ENCODE assay signal across 23 cellular contexts in genomic region chr1:83950106-83950661, GRCh38. TPM values are rescaled to one million over a fixed set of nuclear protein-coding genes. Genes with fewer than 3 reads are reported as not detected.
DNase-seq lines count a peak whose midpoint lies in the region; ATAC-seq, FAIRE-seq and TF ChIP-seq lines count a peak whose summit lies in the region.
"Had no signal": no experiment of that assay in that cellular context is flagged by ENCODE, and none has a peak within 500 bp of the region (broad histone marks: within the 10 kb centered on the region; RNA-seq: fewer than 3 reads in every experiment).

No MANE protein-coding gene starts in this region.

- H2AFZ ChIP-seq in HepG2 (ENCODE audit: low read length), result no peak overlapping the region

- H3K4me2 ChIP-seq in HepG2 (ENCODE audit: low read depth, low read length), result no peak overlapping the region

- H3K27ac Mint-ChIP-seq in activated naive CD4-positive, alpha-beta T cell treated with anti-CD3 and anti-CD28 coated beads, Interleukin-2, amount 10 ng/mL, durations not matched to agents 7 days and 5 days, result no peak overlapping the region
- H3K27ac Mint-ChIP-seq: CD4-positive, alpha-beta memory T cell; IgD-negative memory B cell had no signal

- H3K79me2 ChIP-seq in HepG2 (ENCODE audit: insufficient read depth, low read length), result no peaks in the 10 kb centered on the region

- BruUV-seq in HepG2 (replicated peaks; lab: Mats Ljungman, UMichigan), result no TSS peak

- H3K9ac ChIP-seq in liver (ENCODE audit: low read depth in 1 of 2, low read length in 2 of 2) (no peak overlapping the region), HepG2 (ENCODE audit: insufficient read depth, low read depth, low read length) (no peak overlapping the region)

- no peak for TF ChIP-seq POLR2A in HepG2 (IDR thresholded peaks at IDR 0.05; ENCODE audit: insufficient read depth in 1 of 2, low read depth in 2 of 2, low read length in 2 of 2)

- FAIRE-seq in HepG2 (lab: Jason Lieb, UNC), result no peak
- FAIRE-seq: D721Med had no signal

- TF ChIP-seq EP300 in HepG2 (IDR thresholded peaks at IDR 0.05; ENCODE audit: low read depth in 2 of 2, low read length in 2 of 2) (no peak), HepG2 (CRISPR knock-in tag; IDR thresholded peaks at IDR 0.05; ENCODE audit: borderline replicate concordance) (no peak)

- H3K27me3 ChIP-seq in liver (ENCODE audit: control insufficient read depth in 4 of 4, insufficient read depth in 4 of 4, low read length in 3 of 4) (no peaks in the 10 kb centered on the region), HepG2 (ENCODE audit: control insufficient read depth in 1 of 2, insufficient read depth in 2 of 2, low read length in 2 of 2) (no peaks in the 10 kb centered on the region), dorsolateral prefrontal cortex (no peaks in the 10 kb centered on the region), left lung (no peaks in the 10 kb centered on the region)

- H3K36me3 Mint-ChIP-seq in activated naive CD4-positive, alpha-beta T cell treated with anti-CD3 and anti-CD28 coated beads, Interleukin-2, amount 10 ng/mL, durations not matched to agents 7 days and 5 days, result no peaks in the 10 kb centered on the region
- H3K36me3 Mint-ChIP-seq: CD4-positive, alpha-beta memory T cell; IgD-negative memory B cell had no signal

- no peaks in the 10 kb centered on the region for H3K36me3 ChIP-seq in liver (ENCODE audit: control insufficient read depth in 4 of 4, insufficient read depth in 3 of 4, low read depth in 1 of 4, low read length in 3 of 4)
- H3K36me3 ChIP-seq in HepG2 (replicated peaks in 1 of 2; ENCODE audit: control insufficient read depth in 1 of 2, insufficient read depth in 2 of 2, low read length in 2 of 2), result no peaks in the 10 kb centered on the region
- no peaks in the 10 kb centered on the region for H3K36me3 ChIP-seq in left lung
- H3K36me3 ChIP-seq: HAP-1 had no signal

- 60% methylated on average over 7 of the region's 7 CpGs for WGBS in liver
- 27% methylated on average over 7 of the region's 7 CpGs for WGBS in HepG2 (ENCODE audit: low lambda C conversion rate)

- no peak for TF ChIP-seq CTCF in liver (IDR thresholded peaks at IDR 0.05; ENCODE audit: low read depth, low read length, missing input control)
- TF ChIP-seq CTCF in HepG2 (CRISPR knock-in tag; IDR thresholded peaks at IDR 0.05), result no peak
- no peak for TF ChIP-seq CTCF in dorsolateral prefrontal cortex (IDR thresholded peaks at IDR 0.05 in 54 of 56, conservative IDR thresholded peaks at IDR 0.05 in 2 of 56; ENCODE audit: low read depth in 1 of 56, partially characterized antibody in 56 of 56)
- no peak for TF ChIP-seq CTCF in left lung (IDR thresholded peaks at IDR 0.05)

- H3K9me3 ChIP-seq in liver (ENCODE audit: control insufficient read depth in 4 of 4, low read length in 3 of 4) (no peaks in the 10 kb centered on the region), HepG2 (ENCODE audit: low read length) (no peaks in the 10 kb centered on the region), left lung (no peaks in the 10 kb centered on the region)
- H3K9me3 ChIP-seq: HAP-1 had no signal

- H3K4me3 Mint-ChIP-seq in activated naive CD4-positive, alpha-beta T cell treated with anti-CD3 and anti-CD28 coated beads, Interleukin-2, amount 10 ng/mL, durations not matched to agents 7 days and 5 days, result no peak overlapping the region
- H3K4me3 Mint-ChIP-seq: CD4-positive, alpha-beta memory T cell; IgD-negative memory B cell had no signal

- H3K27ac ChIP-seq in liver (ENCODE audit: low read depth in 1 of 2, low read length in 2 of 2), result no peak overlapping the region
- H3K27ac ChIP-seq in HepG2 (ENCODE audit: extremely low read length, insufficient read depth, low read length), result no peak overlapping the region
- H3K27ac ChIP-seq in dorsolateral prefrontal cortex, result peak overlapping the region in 54 of 59 donors; percentile 17 to 97 (median 70)
- no peak overlapping the region for H3K27ac ChIP-seq in left lung
- H3K27ac ChIP-seq: 22Rv1 had no signal

- no peaks in the 10 kb centered on the region for H3K4me1 Mint-ChIP-seq in activated naive CD4-positive, alpha-beta T cell treated with anti-CD3 and anti-CD28 coated beads, Interleukin-2, amount 10 ng/mL, durations not matched to agents 7 days and 5 days
- H3K4me1 Mint-ChIP-seq: CD4-positive, alpha-beta memory T cell; IgD-negative memory B cell had no signal

- no peak for DNase-seq in HepG2 (ENCODE audit: low spot score)
- no peak for DNase-seq in dorsolateral prefrontal cortex
- DNase-seq in left lung, result no peak
- no peak for DNase-seq in iPS-NIHi7 (ENCODE audit: extremely low spot score)
- DNase-seq in activated naive CD4-positive, alpha-beta T cell treated with anti-CD3 and anti-CD28 coated beads, Interleukin-2, amount 10 ng/mL, durations not matched to agents 7 days and 5 days, result no peak
- DNase-seq in amygdala (lab: John Stamatoyannopoulos, UW), result no peak
- DNase-seq: CD4-positive, alpha-beta memory T cell; DMS79 treated with DMSO at 0.1 percent for 48 hours; Kasumi-1; NCI-H1105 treated with DMSO at 0.1 percent for 48 hours; NCI-H187; NCI-H2171; NCI-H446; NCI-H774; RPMI8226; SIG-M5 had no signal

- CTCF ChIA-PET in HepG2 (lab: Yijun Ruan, JAX; ENCODE audit: low intra/inter-chr PET ratio, low total read pairs), result no interaction called here
- CTCF ChIA-PET in activated naive CD4-positive, alpha-beta T cell treated with anti-CD3 and anti-CD28 coated beads, Interleukin-2, amount 10 ng/mL, durations not matched to agents 7 days and 5 days (lab: Charles Lee), result interaction anchor here (0.7 kb wide), 1 partner anchor 808 kb away, joined by 3 read pairs; no protein-coding TSS in a partner anchor

- POLR2A ChIA-PET in HepG2 (lab: Yijun Ruan, JAX), result no interaction called here

- no peaks in the 10 kb centered on the region for H4K20me1 ChIP-seq in HepG2 (ENCODE audit: insufficient read depth, low read length)

- H3K4me1 ChIP-seq in liver (ENCODE audit: control insufficient read depth in 4 of 4, insufficient read depth in 4 of 4, low read length in 3 of 4), result no peaks in the 10 kb centered on the region
- H3K4me1 ChIP-seq in HepG2 (ENCODE audit: insufficient read depth, low read length), result no peaks in the 10 kb centered on the region
- no peaks in the 10 kb centered on the region for H3K4me1 ChIP-seq in left lung

- no peaks in the 10 kb centered on the region for H3K9me3 Mint-ChIP-seq in activated naive CD4-positive, alpha-beta T cell treated with anti-CD3 and anti-CD28 coated beads, Interleukin-2, amount 10 ng/mL, durations not matched to agents 7 days and 5 days
- H3K9me3 Mint-ChIP-seq: CD4-positive, alpha-beta memory T cell; IgD-negative memory B cell had no signal

- in situ Hi-C loops in HepG2 (cut with HindIII; ENCODE audit: extremely low pct_ligation_motif_present, low pct_unique_long_range_greater_than_20kb), result no loop called here

- intact Hi-C loops in HepG2 (cut with micrococcal nuclease; ENCODE audit: unreplicated experiment), result no loop called here
- intact Hi-C loops in dorsolateral prefrontal cortex (cut with DNase I), result no loop called here
- intact Hi-C loops in left lung (cut with DNase I), result no loop called here

- TF ChIP-seq RAD21 in liver (IDR thresholded peaks at IDR 0.05) (no peak), HepG2 (CRISPR knock-in tag; IDR thresholded peaks at IDR 0.05) (no peak)

- H3K4me3 ChIP-seq in liver (ENCODE audit: low read depth in 1 of 3, low read length in 3 of 3), result no peak overlapping the region
- no peak overlapping the region for H3K4me3 ChIP-seq in HepG2 (replicated peaks in 1 of 3; ENCODE audit: insufficient read depth in 1 of 3, low read depth in 2 of 3, low read length in 3 of 3)
- H3K4me3 ChIP-seq in dorsolateral prefrontal cortex, result peak overlapping the region in 1 of 59 donors; percentile 8
- no peak overlapping the region for H3K4me3 ChIP-seq in left lung
- H3K4me3 ChIP-seq: HAP-1 had no signal

- ATAC-seq in HepG2 (no peak), left lung (peak; percentile 40), HG02610 (IDR thresholded peaks at IDR 0.05; ENCODE audit: unreplicated experiment) (no peak)

- no peaks in the 10 kb centered on the region for H3K27me3 Mint-ChIP-seq in activated naive CD4-positive, alpha-beta T cell treated with anti-CD3 and anti-CD28 coated beads, Interleukin-2, amount 10 ng/mL, durations not matched to agents 7 days and 5 days

TF ChIP-seq in liver, 16 proteins besides CTCF, POLR2A, EP300 and RAD21 (continues in another document):
- TF ChIP-seq RXRA (IDR thresholded peaks at IDR 0.05) (no peak), FOXA1 (IDR thresholded peaks at IDR 0.05) (no peak)

TF ChIP-seq in HepG2, 621 proteins besides CTCF, POLR2A, EP300 and RAD21 (continues in another document):
- TF ChIP-seq ZNF30 (CRISPR knock-in tag; IDR thresholded peaks at IDR 0.05), result no peak

RNA-seq across cellular contexts. Expression of gene TTLL7, which starts 48.7 kb away (rescaled TPM):
- total RNA-seq in liver (1 to 10 TPM; 1.7 to 6.0 TPM), HepG2 (2016; rRNA removed; fragmentation: Illumina TruSeq; extraction: Trizol) (0.22 and 0.38 TPM in 2 replicates), dorsolateral prefrontal cortex (100 to 1,000 TPM; 130 to 401 (median 226) TPM), left lung (10 to 100 TPM; 13.7 to 15.0 TPM)
- polyA plus RNA-seq in liver (1 to 10 TPM; 1.1 to 2.0 TPM), HepG2 (2011; rRNA removed) (0.07 and 0.13 TPM in 2 replicates)
- 0.30 and 0.71 TPM in 2 replicates for total RNA-seq in HepG2 (2016; cell fraction: cytosol; rRNA removed; fragmentation: Illumina TruSeq; extraction: Trizol; ENCODE audit: low read depth)
- 0.24 and 0.46 TPM in 2 replicates for total RNA-seq in HepG2 (2016; cell fraction: insoluble cytoplasmic fraction; rRNA removed; fragmentation: Illumina TruSeq; extraction: Trizol)
- 0.21 and 0.37 TPM in 2 replicates for total RNA-seq in HepG2 (2016; cell fraction: membrane; rRNA removed; fragmentation: Illumina TruSeq; extraction: Trizol)
- 0.25 and 0.47 TPM in 2 replicates for total RNA-seq in HepG2 (2016; cell fraction: nucleus; rRNA removed; fragmentation: Illumina TruSeq; extraction: Trizol)
- 0.04 and 0.10 TPM in 2 replicates for polyA plus RNA-seq in HepG2 (2011; cell fraction: cytosol; rRNA removed)
- 0.08 and 0.19 TPM in 2 replicates for polyA plus RNA-seq in HepG2 (2011; cell fraction: nucleus; rRNA removed)
- polyA plus RNA-seq in HepG2 (2012), result 0.20 TPM in 1 of 2 replicates, not detected in the other
- polyA plus RNA-seq in HepG2 (2016; cell fraction: cytosol; fragmentation: Illumina TruSeq; extraction: Trizol; ENCODE audit: low read depth), result not detected in 2 replicates
- polyA plus RNA-seq in HepG2 (2016; cell fraction: insoluble cytoplasmic fraction; fragmentation: Illumina TruSeq; extraction: Trizol; ENCODE audit: low read depth), result 0.29 and 0.39 TPM in 2 replicates
- polyA plus RNA-seq in HepG2 (2016; cell fraction: membrane; fragmentation: Illumina TruSeq; extraction: Trizol; ENCODE audit: low read depth), result 0.14 TPM in 1 of 2 replicates, not detected in the other
- polyA plus RNA-seq in HepG2 (2016; cell fraction: nucleus; fragmentation: Illumina TruSeq; extraction: Trizol; ENCODE audit: insufficient read depth, low read depth), result 0.44 and 0.72 TPM in 2 replicates
- 0.35 TPM in 1 of 2 replicates, not detected in the other for polyA minus RNA-seq in HepG2 (2011; rRNA and poly(A)+ RNA removed; ENCODE audit: low replicate concordance)
- polyA minus RNA-seq in HepG2 (2011; cell fraction: cytosol; rRNA and poly(A)+ RNA removed), result not detected in 2 replicates
- polyA minus RNA-seq in HepG2 (2011; cell fraction: nucleus; rRNA and poly(A)+ RNA removed), result not detected in 2 replicates
- total RNA-seq: G401 had no signal
- polyA plus RNA-seq: IgD-negative memory B cell had no signal

Comparison
In these comparisons a context has a peak if more than half of its experiments do, and no peak if none do; other contexts are left out.
1. H3K27ac ChIP-seq: peak in dorsolateral prefrontal cortex (54 of 59); none in liver (0 of 2), HepG2 (single experiment) and left lung (0 of 2).
2. RNA of gene TTLL7, which starts 48.7 kb away (total RNA-seq): 130 to 401 TPM in dorsolateral prefrontal cortex; 13.7 to 15.0 TPM in left lung, 1.7 to 6.0 TPM in liver and 0.21 to 0.71 TPM in HepG2; every median in the first group is over 4 times any median in the second.